8 cellular contexts compared by ENCODE assay signal in the genomic region with DNA sequence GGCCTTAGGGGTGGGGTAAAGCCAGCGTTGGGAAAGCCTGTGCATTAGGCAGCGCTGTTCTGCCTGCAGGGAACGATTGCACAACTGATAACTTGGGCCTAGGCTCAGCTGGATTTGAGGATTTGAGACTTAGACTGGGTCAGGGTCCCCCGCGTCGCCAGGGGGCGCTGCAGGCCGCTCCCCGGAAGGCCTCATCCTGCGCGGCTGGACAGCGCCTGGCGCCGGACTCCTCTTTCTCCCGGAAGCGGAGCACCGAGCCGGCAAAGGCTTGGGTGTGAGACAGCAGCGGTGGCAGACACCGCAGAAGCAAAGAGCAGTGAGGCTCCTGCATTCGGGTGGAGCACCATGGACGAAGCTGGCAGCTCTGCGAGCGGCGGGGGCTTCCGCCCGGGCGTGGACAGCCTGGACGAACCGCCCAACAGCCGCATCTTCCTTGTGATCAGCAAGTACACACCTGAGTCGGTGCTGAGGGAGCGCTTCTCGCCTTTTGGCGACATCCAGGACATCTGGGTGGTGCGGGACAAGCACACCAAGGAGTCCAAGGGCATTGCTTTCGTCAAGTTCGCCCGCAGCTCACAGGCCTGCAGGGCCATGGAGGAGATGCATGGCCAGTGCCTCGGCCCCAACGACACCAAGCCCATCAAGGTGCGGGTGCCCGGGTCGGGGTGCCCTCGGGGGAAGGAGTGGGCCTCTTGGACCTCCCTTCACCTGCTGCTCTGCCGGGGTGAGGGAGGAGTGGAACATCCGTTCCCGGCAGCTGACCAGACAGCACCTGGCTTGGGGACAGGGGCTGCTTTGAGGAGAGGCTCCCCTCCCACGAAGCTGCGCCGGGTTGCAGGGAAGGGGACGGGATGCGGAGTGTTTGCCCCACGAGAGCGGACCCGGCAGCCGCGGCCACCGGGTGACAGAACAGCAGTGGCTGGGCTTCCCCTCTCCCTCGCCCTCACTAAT. TPM values are rescaled to one million over a fixed set of nuclear protein-coding genes. Genes with fewer than 3 reads are reported as not detected.
DNase-seq lines count a peak whose midpoint lies in the region; ATAC-seq and TF ChIP-seq lines count a peak whose summit lies in the region.

Gene RBM45, plus strand, starts transcription at position 236 of the 951 bp plus-strand sequence. Its CDS starts 110 bp downstream, at position 346.

- in situ Hi-C loops in GM13977 (cut with MboI; ENCODE audit: low pct_unique_long_range_greater_than_20kb, low sequenced_read_pairs, unreplicated experiment), result loop anchor here (25.0 kb wide), 1 partner anchor 300 kb away; no protein-coding TSS in a partner anchor

- peak within 1 kb of the TSS; percentile 94 for H3K4me3 Mint-ChIP-seq in T-helper 1 cell treated with Interleukin-12 subunit alpha and Interleukin-12 subunit beta and Interleukin-4 antibody, amounts not matched to agents 30 μg/mL and 1 μg/mL, for 36 hours

- H3K9me3 ChIP-seq in right atrium auricular region (no peaks in the 10 kb centered on the region), vagina (no peaks in the 10 kb centered on the region)

- peak; percentile 90 for ATAC-seq in HG02870 (IDR thresholded peaks at IDR 0.05; ENCODE audit: unreplicated experiment)

- H3K36me3 ChIP-seq in right atrium auricular region (peaks cover 9% of the 10 kb centered on the region), vagina (peaks cover 0 to under 1% of the 10 kb centered on the region in 2 donors)

- H3K4me3 ChIP-seq in right atrium auricular region, result peak within 1 kb of the TSS; percentile 75 to 87
- peak within 1 kb of the TSS; percentile 55 to 68 for H3K4me3 ChIP-seq in vagina

- peaks cover 25% of the 10 kb centered on the region for H3K4me1 Mint-ChIP-seq in T-helper 1 cell treated with Interleukin-12 subunit alpha and Interleukin-12 subunit beta and Interleukin-4 antibody, amounts not matched to agents 30 μg/mL and 1 μg/mL, for 36 hours (ENCODE audit: low read depth)

- H3K27ac Mint-ChIP-seq in T-helper 1 cell treated with Interleukin-12 subunit alpha and Interleukin-12 subunit beta and Interleukin-4 antibody, amounts not matched to agents 30 μg/mL and 1 μg/mL, for 36 hours, result peak within 1 kb of the TSS; percentile 90

- H3K4me1 ChIP-seq in right atrium auricular region (peaks cover 0 to 19% of the 10 kb centered on the region in 2 donors), vagina (peaks cover 27% of the 10 kb centered on the region)

- H3K9me3 Mint-ChIP-seq in T-helper 1 cell treated with Interleukin-12 subunit alpha and Interleukin-12 subunit beta and Interleukin-4 antibody, amounts not matched to agents 30 μg/mL and 1 μg/mL, for 36 hours, result no peaks in the 10 kb centered on the region

- H3K27ac ChIP-seq in right atrium auricular region (peak within 1 kb of the TSS; percentile 77 to 78), vagina (peak within 1 kb of the TSS; percentile 42)

- no peak for TF ChIP-seq POLR2A in vagina (IDR thresholded peaks at IDR 0.05)

- DNase-seq in GM13977 (ENCODE audit: low spot score), result peak; percentile 88
- DNase-seq in NCI-H146 (lab: John Stamatoyannopoulos, UW), result peak; percentile 89
- DNase-seq in amygdala (lab: John Stamatoyannopoulos, UW), result peak; percentile 16 to 90 (median 70)
- DNase-seq in right atrium auricular region (ENCODE audit: low spot score), result peak; percentile 93
- peak; percentile 51 for DNase-seq in pulmonary artery endothelial cell (ENCODE audit: low read depth, low spot score)
- peak in 1 of 2 donors; percentile 93 for DNase-seq in vagina (ENCODE audit: extremely low spot score in 2 of 2)

- peak; percentile 96 for TF ChIP-seq CTCF in GM13977 (IDR thresholded peaks at IDR 0.05; ENCODE audit: extremely low read depth, insufficient read depth, missing control alignments)
- peak; percentile 92 to 98 for TF ChIP-seq CTCF in right atrium auricular region (IDR thresholded peaks at IDR 0.05)
- TF ChIP-seq CTCF in vagina (IDR thresholded peaks at IDR 0.05), result peak; percentile 91 to 96 (median 93)

- H3K36me3 Mint-ChIP-seq in T-helper 1 cell treated with Interleukin-12 subunit alpha and Interleukin-12 subunit beta and Interleukin-4 antibody, amounts not matched to agents 30 μg/mL and 1 μg/mL, for 36 hours (ENCODE audit: low read depth), result peaks cover 10% of the 10 kb centered on the region

- no peaks in the 10 kb centered on the region for H3K27me3 Mint-ChIP-seq in T-helper 1 cell treated with Interleukin-12 subunit alpha and Interleukin-12 subunit beta and Interleukin-4 antibody, amounts not matched to agents 30 μg/mL and 1 μg/mL, for 36 hours (ENCODE audit: low read depth)

- intact Hi-C loops in vagina (cut with DNase I), result no loop called here

- H3K27me3 ChIP-seq in right atrium auricular region (no peaks in the 10 kb centered on the region), vagina (no peaks in the 10 kb centered on the region)

RNA-seq across cellular contexts. Expression of gene RBM45, which starts in this region (rescaled TPM):
- total RNA-seq in right atrium auricular region (1 to 10 TPM; 4.1 to 8.5 TPM), pulmonary artery endothelial cell (21.2 and 24.0 TPM in 2 replicates), vagina (9.1 TPM)
